ENCODE assay signal across 8 cellular contexts in genomic region chr19:49590071-49590970, GRCh38. TPM values are rescaled to one million over a fixed set of nuclear protein-coding genes. Genes with fewer than 3 reads are reported as not detected.
DNase-seq lines count a peak whose midpoint lies in the region; ATAC-seq, FAIRE-seq and TF ChIP-seq lines count a peak whose summit lies in the region.

No MANE protein-coding gene starts in this region.

- no peaks in the 10 kb centered on the region for H3K9me3 Mint-ChIP-seq in astrocyte (ENCODE audit: unreplicated experiment)

- H2AFZ ChIP-seq in astrocyte (ENCODE audit: low read depth, low read length), result peak overlapping the region; percentile 71

- ATAC-seq in HG02840 (IDR thresholded peaks at IDR 0.05; ENCODE audit: low FRiP score, unreplicated experiment), result peak; percentile 60
- peak; percentile 86 for ATAC-seq in aorta (ENCODE audit: low FRiP score)

- peak overlapping the region; percentile 87 for H3K27ac Mint-ChIP-seq in astrocyte (ENCODE audit: unreplicated experiment)

- H3K9me3 ChIP-seq in astrocyte (ENCODE audit: insufficient read depth, low read depth, low read length), result no peaks in the 10 kb centered on the region
- no peaks in the 10 kb centered on the region for H3K9me3 ChIP-seq in aorta (ENCODE audit: control insufficient read depth, low read length)

- H3K27me3 ChIP-seq in astrocyte (ENCODE audit: insufficient read depth, low read length), result no peaks in the 10 kb centered on the region
- H3K27me3 ChIP-seq in rectal smooth muscle tissue (ENCODE audit: control insufficient read depth, insufficient read depth, low read length), result no peaks in the 10 kb centered on the region
- H3K27me3 ChIP-seq in aorta (ENCODE audit: control insufficient read depth in 1 of 2, insufficient read depth in 2 of 2, low read length in 1 of 2), result no peaks in the 10 kb centered on the region

- H4K20me1 ChIP-seq in astrocyte (ENCODE audit: insufficient read depth, low read length), result peaks cover 26% of the 10 kb centered on the region

- peaks cover 2% of the 10 kb centered on the region for H3K4me1 Mint-ChIP-seq in astrocyte (ENCODE audit: low read depth, unreplicated experiment)

- H3K4me2 ChIP-seq in astrocyte (ENCODE audit: low read length), result peak overlapping the region; percentile 98

- H3K4me3 ChIP-seq in astrocyte (ENCODE audit: insufficient read depth, low read depth, low read length), result peak overlapping the region; percentile 64
- H3K4me3 ChIP-seq in rectal smooth muscle tissue (ENCODE audit: low read length), result peak overlapping the region; percentile 99
- H3K4me3 ChIP-seq in aorta (ENCODE audit: low read length in 2 of 2), result peak overlapping the region; percentile 46 to 93

- WGBS in aorta, 2 donors, result 0% methylated on average over 54 to 58 of the region's 58 CpGs

- H3K4me1 ChIP-seq in astrocyte (ENCODE audit: insufficient read depth, low read length) (peaks cover 20% of the 10 kb centered on the region), rectal smooth muscle tissue (ENCODE audit: control insufficient read depth, insufficient read depth, low read length) (peaks cover 6% of the 10 kb centered on the region), aorta (ENCODE audit: control insufficient read depth in 1 of 2, insufficient read depth in 2 of 2, low read length in 2 of 2) (no peaks in the 10 kb centered on the region)

- H3K9ac ChIP-seq in astrocyte (ENCODE audit: low read length), result peak overlapping the region; percentile 84
- peak overlapping the region; percentile 69 for H3K9ac ChIP-seq in rectal smooth muscle tissue (ENCODE audit: low read length)

- H3K79me2 ChIP-seq in astrocyte (ENCODE audit: insufficient read depth, low read length), result peaks cover 35% of the 10 kb centered on the region

- H3K27me3 Mint-ChIP-seq in astrocyte (ENCODE audit: low read depth, unreplicated experiment), result no peaks in the 10 kb centered on the region

- FAIRE-seq in GM12892 (lab: Jason Lieb, UNC) (peak; percentile 93), astrocyte (lab: Jason Lieb, UNC) (peak; percentile 76)

- no peak for TF ChIP-seq CTCF in astrocyte (IDR thresholded peaks at IDR 0.05; ENCODE audit: insufficient read depth, low read depth, low read length)

- intact Hi-C loops in aorta (cut with DNase I), result loop anchor here (2.0 to 5.0 kb wide), 2 partner anchors 74 to 77 kb away; partner anchors contain the start of genes BCL2L12 (in 2 of the 2) and IRF3 (in 2 of the 2)

- H3K27ac ChIP-seq in astrocyte (ENCODE audit: low read depth, low read length) (peak overlapping the region; percentile 84), rectal smooth muscle tissue (ENCODE audit: low read depth, low read length) (peak overlapping the region; percentile 97), aorta (ENCODE audit: low read depth in 1 of 2, low read length in 2 of 2) (peak overlapping the region in 1 of 2 donors; percentile 24)

- H3K4me3 Mint-ChIP-seq in astrocyte (ENCODE audit: unreplicated experiment), result peak overlapping the region; percentile 89

- DNase-seq in GM12892 (ENCODE audit: insufficient read length) (peak; percentile 88), NCI-H1930 (lab: John Stamatoyannopoulos, UW) (peak; percentile 86 to 92), T-helper 22 cell (ENCODE audit: low read depth) (peak; percentile 90), astrocyte (ENCODE audit: low read depth) (peak; percentile 91), hepatic stellate cell (ENCODE audit: low spot score) (peak; percentile 96), aorta (peak; percentile 97 to 98)

- H3K36me3 ChIP-seq in astrocyte (ENCODE audit: insufficient read depth, low read length) (peaks cover 8% of the 10 kb centered on the region), rectal smooth muscle tissue (ENCODE audit: control insufficient read depth, insufficient read depth, low read length) (peaks cover 12% of the 10 kb centered on the region), aorta (ENCODE audit: control insufficient read depth in 1 of 2, insufficient read depth in 2 of 2, low read length in 1 of 2) (peaks cover 4 to 5% of the 10 kb centered on the region in 2 donors)

- peak; percentile 87 for TF ChIP-seq POLR2A in GM12892 (IDR thresholded peaks at IDR 0.05; ENCODE audit: low read depth, low read length)

- H3K36me3 Mint-ChIP-seq in astrocyte (ENCODE audit: low read depth, unreplicated experiment), result no peaks in the 10 kb centered on the region

RNA-seq across cellular contexts. Expression of gene PRR12, which starts 0.7 kb away (rescaled TPM):
- 2.0 TPM for polyA plus RNA-seq in GM12892 (2012; ENCODE audit: missing spikeins)
- total RNA-seq in astrocyte (29.7 and 29.9 TPM in 2 replicates), aorta (10 to 100 TPM; 20.2 to 31.3 TPM)
- 10 to 100 TPM in 1 of 2 donors, 1 to 10 TPM in 1; 2.6 to 10.1 TPM for polyA plus RNA-seq in aorta

RNA-seq across cellular contexts. Expression of gene PRRG2, which starts 9.2 kb away (rescaled TPM):
- 0.47 TPM for polyA plus RNA-seq in GM12892 (2012; ENCODE audit: missing spikeins)
- 0.89 and 1.3 TPM in 2 replicates for total RNA-seq in astrocyte
- 1 to 10 TPM in 1 of 2 donors, under 1 TPM in 1; 0.49 to 1.2 TPM for total RNA-seq in aorta
- polyA plus RNA-seq in aorta, result 1 to 10 TPM in 1 of 2 donors, not detected in 1; 4.1 TPM

RNA-seq across cellular contexts. Expression of gene NOSIP, which starts 10.0 kb away (rescaled TPM):
- 19.3 TPM for polyA plus RNA-seq in GM12892 (2012; ENCODE audit: missing spikeins)
- total RNA-seq in astrocyte, result 74.6 and 83.8 TPM in 2 replicates
- 10 to 100 TPM; 38.8 to 40.5 TPM for total RNA-seq in aorta
- polyA plus RNA-seq in aorta, result 100 to 1,000 TPM in 1 of 2 donors, 10 to 100 TPM in 1; 52.5 to 135 TPM

RNA-seq across cellular contexts. Expression of gene RRAS, which starts 49.6 kb away (rescaled TPM):
- polyA plus RNA-seq in GM12892 (2012; ENCODE audit: missing spikeins), result 4.0 TPM
- total RNA-seq in astrocyte (94.7 and 104 TPM in 2 replicates), aorta (100 to 1,000 TPM; 139 to 167 TPM)
- polyA plus RNA-seq in aorta, result 100 to 1,000 TPM; 320 to 407 TPM

RNA-seq across cellular contexts. Expression of gene SCAF1, which starts 51.7 kb away (rescaled TPM):
- polyA plus RNA-seq in GM12892 (2012; ENCODE audit: missing spikeins), result 13.1 TPM
- 105 and 107 TPM in 2 replicates for total RNA-seq in astrocyte
- total RNA-seq in aorta, result 10 to 100 TPM; 53.0 to 54.5 TPM
- 10 to 100 TPM; 10.1 to 19.0 TPM for polyA plus RNA-seq in aorta
